ENCODE assay signal across 1 cellular context in genomic region chr4:181971411-181971810, GRCh38.
TF ChIP-seq lines count a peak whose summit lies in the region.

No MANE protein-coding gene starts in this region.

TF ChIP-seq in GM23338, 12 proteins besides CTCF, POLR2A, EP300 and RAD21 (continued from another document):
- TF ChIP-seq ZNF462 (CRISPR knock-in tag; IDR thresholded peaks at IDR 0.05) (no peak), ZNF331 (CRISPR knock-in tag; IDR thresholded peaks at IDR 0.05; ENCODE audit: low read depth) (no peak), EZH2phosphoT487 (IDR thresholded peaks at IDR 0.05; ENCODE audit: unreplicated experiment) (no peak), REST (IDR thresholded peaks at IDR 0.05; ENCODE audit: unreplicated experiment) (no peak), POLR2AphosphoS5 (IDR thresholded peaks at IDR 0.05; ENCODE audit: low read depth) (no peak)
